38 cellular contexts compared by ENCODE assay signal in the genomic region with DNA sequence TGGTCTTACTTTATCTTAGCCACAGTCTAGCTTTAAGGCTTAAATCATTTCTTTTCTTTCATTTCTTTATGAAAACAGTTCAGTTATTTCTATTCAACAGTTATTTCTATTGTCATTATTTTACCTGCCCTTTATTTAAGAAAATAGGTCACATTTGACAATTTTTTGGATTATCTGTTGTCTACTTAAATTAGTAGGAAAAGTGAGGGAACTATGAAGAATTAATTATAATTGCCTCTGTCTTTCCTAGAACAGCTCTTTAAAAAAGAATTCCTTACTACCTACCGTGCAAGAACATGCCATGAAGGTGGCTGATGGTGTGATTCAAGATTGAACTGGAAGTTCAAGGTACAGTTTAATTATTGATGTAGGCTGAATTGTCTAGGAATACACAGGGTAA. TPM values are rescaled to one million over a fixed set of nuclear protein-coding genes. Genes with fewer than 3 reads are reported as not detected.
"Had no signal": no experiment of that assay in that cellular context is flagged by ENCODE, and none has a peak within 500 bp of the region (broad histone marks: within the 10 kb centered on the region; RNA-seq: fewer than 3 reads in every experiment).

OR4C6 (plus strand) TSS at position 301 of the 400 bp plus-strand sequence. CDS start 2,966 bp downstream, outside the sequence.

- H3K27me3 ChIP-seq: adrenal gland, ascending aorta, body of pancreas, brain microvascular endothelial cell, breast epithelium, cardiac muscle cell had no signal

- ATAC-seq: activated naive CD4-positive, alpha-beta T cell treated with anti-CD3 and anti-CD28 coated beads, Interleukin-2, amount 50 U/mL, for 72 hours; activated naive CD8-positive, alpha-beta T cell treated with anti-CD3 and anti-CD28 coated beads, Interleukin-2, amount 50 U/mL, for 24 hours; activated T-cell treated with anti-CD3 and anti-CD28 coated beads, Interleukin-2, amount 50 U/mL, for 4 hours; activated T-cell treated with anti-CD3 and anti-CD28 coated beads, Interleukin-2, amount 50 U/mL, for 72 hours; activated T-helper 17 cell treated with anti-CD3 and anti-CD28 coated beads, Interleukin-2, amount 50 U/mL, for 72 hours; body of pancreas had no signal

- DNase-seq: activated effector memory CD4-positive, alpha-beta T cell treated with anti-CD3 and anti-CD28 coated beads, Interleukin-2, amount 50 U/mL, for 16 hours; activated effector memory CD4-positive, alpha-beta T cell treated with Interleukin-2 at 50 U/mL for 16 hours; activated gamma-delta T cell; activated gamma-delta T cell treated with Interleukin-2 at 50 U/mL for 16 hours; activated naive CD4-positive, alpha-beta T cell; activated naive CD4-positive, alpha-beta T cell treated with anti-CD3 and anti-CD28 coated beads for 36 hours; activated naive CD4-positive, alpha-beta T cell treated with anti-CD3 and anti-CD28 coated beads, Interleukin-2, amount 10 ng/mL, durations not matched to agents 7 days and 5 days; activated naive CD4-positive, alpha-beta T cell treated with anti-CD3 and anti-CD28 coated beads, Interleukin-2, amount 50 U/mL, for 16 hours; activated naive CD4-positive, alpha-beta T cell treated with Interleukin-2 at 50 U/mL for 16 hours; activated naive CD8-positive, alpha-beta T cell treated with anti-CD3 and anti-CD28 coated beads for 36 hours; activated naive CD8-positive, alpha-beta T cell treated with anti-CD3 and anti-CD28 coated beads, Interleukin-2, amount 10 ng/mL, durations not matched to agents 7 days and 5 days; activated naive CD8-positive, alpha-beta T cell treated with anti-CD3 and anti-CD28 coated beads, Interleukin-2, amount 50 U/mL, for 24 hours; activated T-cell treated with anti-CD3 and anti-CD28 coated beads, Interleukin-2, amount 50 U/mL, for 24 hours; activated T-cell treated with anti-CD3 and anti-CD28 coated beads, Interleukin-2, amount 50 U/mL, for 4 hours; activated T-cell treated with anti-CD3 and anti-CD28 coated beads, Interleukin-2, amount 50 U/mL, for 48 hours; activated T-cell treated with anti-CD3 and anti-CD28 coated beads, Interleukin-2, amount 50 U/mL, for 72 hours; adrenal gland; amniotic stem cell; amygdala; anterior cingulate cortex; aorta; body of pancreas; brain microvascular endothelial cell; caudate nucleus; central memory CD4-positive, alpha-beta T cell; cerebellar nuclear complex had no signal

- H3K9me3 ChIP-seq: adrenal gland, ascending aorta, body of pancreas, breast epithelium had no signal

- H3K36me3 ChIP-seq: adrenal gland, ascending aorta, brain microvascular endothelial cell, breast epithelium, cardiac muscle cell had no signal

- H3K4me1 ChIP-seq: adrenal gland, ascending aorta, body of pancreas, breast epithelium had no signal

- H3K4me3 ChIP-seq: adrenal gland, ascending aorta, body of pancreas, breast epithelium, cardiac muscle cell had no signal

- H3K27ac ChIP-seq: adrenal gland, ascending aorta, body of pancreas, brain microvascular endothelial cell, breast epithelium, cardiac muscle cell had no signal

RNA-seq across cellular contexts. Expression of gene OR4C6, which starts in this region (rescaled TPM):
- total RNA-seq: activated naive CD4-positive, alpha-beta T cell treated with anti-CD3 and anti-CD28 coated beads for 36 hours; activated naive CD4-positive, alpha-beta T cell treated with anti-CD3 and anti-CD28 coated beads, Interleukin-2, amount 50 U/mL, for 72 hours; activated naive CD8-positive, alpha-beta T cell treated with anti-CD3 and anti-CD28 coated beads for 36 hours; activated naive CD8-positive, alpha-beta T cell treated with anti-CD3 and anti-CD28 coated beads, Interleukin-2, amount 10 ng/mL, durations not matched to agents 7 days and 5 days; activated T-cell treated with anti-CD3 and anti-CD28 coated beads, Interleukin-2, amount 50 U/mL, for 4 hours; activated T-cell treated with anti-CD3 and anti-CD28 coated beads, Interleukin-2, amount 50 U/mL, for 72 hours; activated T-helper 1 cell treated with anti-CD3 and anti-CD28 coated beads, Interleukin-12 subunit alpha, Interleukin-12 subunit beta, Interleukin-2, Interleukin-4 antibody, amounts not matched to agents 30 ng/mL and 10 ng/mL and 1 ng/mL, durations not matched to agents 14 hours and 24 hours and 36 hours; activated T-helper 17 cell treated with anti-CD3 and anti-CD28 coated beads, Interleukin-2, amount 50 U/mL, for 72 hours; activated T-helper 2 cell treated with anti-CD3 and anti-CD28 coated beads, Interferon-gamma antibody, Interleukin-2, Interleukin-4, amounts not matched to agents 10 μg/mL and 5 μg/mL and 100 μg/mL, durations not matched to agents 14 hours and 24 hours and 36 hours; adrenal gland; aorta; ascending aorta; astrocyte; body of pancreas; breast epithelium; bronchial epithelial cell; cardiac muscle cell; cardiac septum; cerebellum; chondrocyte had no signal
